ENCODE assay signal across 8 cellular contexts in the genomic region with DNA sequence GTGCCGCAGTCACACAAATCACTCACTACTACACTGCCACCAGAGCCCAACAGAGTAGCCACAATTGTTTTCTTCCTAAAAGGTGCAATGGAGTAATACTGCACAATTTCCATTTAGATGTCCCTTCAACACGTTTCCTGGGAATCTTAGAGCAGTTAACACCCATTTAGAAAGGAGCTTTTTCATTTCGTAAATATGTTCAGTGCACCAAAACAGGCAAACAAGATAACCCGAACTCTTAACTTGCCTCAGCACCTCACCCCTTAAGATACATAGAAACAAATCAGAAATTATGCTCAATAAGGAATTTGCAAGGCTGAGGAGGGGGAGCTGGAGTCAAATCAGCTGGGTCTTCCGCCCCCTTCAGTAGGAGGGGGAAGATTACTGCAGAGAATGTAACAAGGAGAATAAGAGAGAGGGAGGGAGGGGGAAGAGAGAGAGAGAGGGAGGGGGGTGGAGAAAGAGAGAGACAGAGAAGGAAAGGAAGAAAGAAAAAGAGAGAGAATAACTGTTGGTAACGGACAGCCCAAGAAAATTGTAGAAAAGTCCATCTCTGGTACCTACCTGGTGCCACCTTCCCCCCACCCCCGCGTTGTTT.
DNase-seq lines count a peak whose midpoint lies in the region; ATAC-seq, FAIRE-seq and TF ChIP-seq lines count a peak whose summit lies in the region.

No MANE protein-coding gene starts in this region.

- H3K4me2 ChIP-seq in GM12878 (ENCODE audit: control insufficient read depth, insufficient read depth), result peak overlapping the region; percentile 62

- TF ChIP-seq EP300 in GM12878 (IDR thresholded peaks at IDR 0.05; ENCODE audit: borderline replicate concordance in 1 of 2, control insufficient read depth in 1 of 2, low read depth in 2 of 2, low read length in 2 of 2), result no peak

- RAD21 ChIA-PET in GM12878 (lab: Charles Lee; ENCODE audit: unreplicated experiment), result interaction anchor here (0.8 to 13.5 kb wide), 39 partner anchors 8 to 335 kb away, joined by 3 to 394 read pairs (median 7); no protein-coding TSS in a partner anchor

- no peaks in the 10 kb centered on the region for H4K20me1 ChIP-seq in GM12878 (ENCODE audit: control insufficient read depth, insufficient read depth)

- no peaks in the 10 kb centered on the region for H3K27me3 ChIP-seq in GM12878 (replicated peaks in 1 of 2; ENCODE audit: control insufficient read depth in 2 of 2, insufficient read depth in 2 of 2, low read length in 1 of 2)
- H3K27me3 ChIP-seq in left lung, result no peaks in the 10 kb centered on the region
- H3K27me3 ChIP-seq in thyroid gland, result no peaks in the 10 kb centered on the region

- no peaks in the 10 kb centered on the region for H3K36me3 ChIP-seq in GM12878 (ENCODE audit: control insufficient read depth in 2 of 2, insufficient read depth in 2 of 2, low read length in 1 of 2)
- H3K36me3 ChIP-seq in left lung, result no peaks in the 10 kb centered on the region
- H3K36me3 ChIP-seq in thyroid gland, result no peaks in the 10 kb centered on the region

- TF ChIP-seq RAD21 in GM12878 (IDR thresholded peaks at IDR 0.05; ENCODE audit: insufficient read depth, low read depth, low read length), result peak; percentile 41

- TF ChIP-seq POLR2A in GM12878 (IDR thresholded peaks at IDR 0.05; ENCODE audit: low read depth, low read length) (no peak), thyroid gland (IDR thresholded peaks at IDR 0.05) (no peak)

- WGBS in GM12878 (ENCODE audit: insufficient coverage, insufficient replicate concordance, low lambda C conversion rate, missing lambda C conversion rate), result 6% methylated on average over 8 of the region's 8 CpGs
- 30 to 32% methylated on average over 8 of the region's 8 CpGs for WGBS in thyroid gland, 2 donors

- BruUV-seq in GM12878 (replicated peaks; lab: Mats Ljungman, UMichigan), result TSS peak; percentile 15

- in situ Hi-C loops in GM12878 (cut with MboI), result no loop called here

- H3K4me3 ChIP-seq in GM12878, result peak overlapping the region; percentile 56
- H3K4me3 ChIP-seq in left lung, result peak overlapping the region; percentile 54
- peak overlapping the region in 2 of 3 donors; percentile 33 to 38 for H3K4me3 ChIP-seq in thyroid gland (replicated peaks in 1 of 3)

- peak overlapping the region; percentile 46 for H2AFZ ChIP-seq in GM12878 (ENCODE audit: control insufficient read depth, low read depth, low read length)

- SMC1A ChIA-PET in GM12878 (lab: Charles Lee; ENCODE audit: uncharacterized antibody, unreplicated experiment), result interaction anchor here (0.6 to 6.3 kb wide), 38 partner anchors 8 to 1603 kb away, joined by 3 to 384 read pairs (median 9); no protein-coding TSS in a partner anchor

- H3K9ac ChIP-seq in GM12878 (ENCODE audit: control insufficient read depth, insufficient read depth, low read length), result peak overlapping the region; percentile 80

- H3K79me2 ChIP-seq in GM12878 (ENCODE audit: control insufficient read depth, insufficient read depth, low read length), result 0 out of 2 replicates have a peak, but pooled peaks cover 2% of the 10 kb centered on the region

- DNase-seq in Right ventricle myocardium superior (no peak), Right ventricle myocardium inferior (ENCODE audit: missing footprints) (no peak), GM12878 (ENCODE audit: low read depth, low spot score) (no peak), left lung (no peak), thyroid gland (no peak), HTR-8/SVneo (ENCODE audit: insufficient read length, low spot score) (no peak), GM19240 (ENCODE audit: insufficient read length, low spot score) (no peak)

- H3K27ac ChIP-seq in GM12878 (ENCODE audit: control insufficient read depth, insufficient read depth) (peak overlapping the region; percentile 97), left lung (peak overlapping the region; percentile 88 to 93), thyroid gland (peak overlapping the region; percentile 87 to 96 (median 91))

- FAIRE-seq in GM12878 (lab: Jason Lieb, UNC) (no peak), HTR-8/SVneo (lab: Jason Lieb, UNC) (no peak)

- TF ChIP-seq CTCF in GM12878 (IDR thresholded peaks at IDR 0.05 in 2 of 3, conservative IDR thresholded peaks at IDR 0.05 in 1 of 3; ENCODE audit: control insufficient read depth in 2 of 3, extremely low read depth in 1 of 3, insufficient read depth in 1 of 3, low read depth in 3 of 3, low read length in 3 of 3) (peak in 1 of 3 experiments; percentile 13; a peak in 1 of 6 replicates), left lung (IDR thresholded peaks at IDR 0.05) (no peak), thyroid gland (IDR thresholded peaks at IDR 0.05) (no peak)

- intact Hi-C loops in Right ventricle myocardium superior (cut with DNase I) (no loop called here), Right ventricle myocardium inferior (cut with DNase I) (loop anchor here (1.0 to 10.0 kb wide), 3 partner anchors 48 to 321 kb away; no protein-coding TSS in a partner anchor), GM12878 (cut with micrococcal nuclease; ENCODE audit: unreplicated experiment) (loop anchor here (1.0 to 5.0 kb wide), 9 partner anchors 22 to 502 kb away; no protein-coding TSS in a partner anchor), left lung (cut with DNase I) (no loop called here), thyroid gland (cut with DNase I) (loop anchor here (5.0 kb wide), 1 partner anchor 338 kb away; no protein-coding TSS in a partner anchor)

- peaks cover 31% of the 10 kb centered on the region for H3K4me1 ChIP-seq in GM12878 (ENCODE audit: control insufficient read depth, insufficient read depth, low read length)
- peaks cover 10 to 52% of the 10 kb centered on the region in 2 donors for H3K4me1 ChIP-seq in left lung
- H3K4me1 ChIP-seq in thyroid gland, result peaks cover 29 to 35% of the 10 kb centered on the region in 2 donors

- CTCF ChIA-PET in GM12878 (lab: Yijun Ruan, JAX), result interaction anchor here (0.6 to 5.9 kb wide), 32 partner anchors 8 to 502 kb away, joined by 3 to 258 read pairs (median 5); no protein-coding TSS in a partner anchor

- POLR2A ChIA-PET in GM12878 (lab: Charles Lee), result interaction anchor here (0.5 to 3.6 kb wide), 15 partner anchors 8 to 335 kb away, joined by 3 to 20 read pairs (median 4); no protein-coding TSS in a partner anchor

- ATAC-seq in Right ventricle myocardium superior (ENCODE audit: poor library complexity) (peak; percentile 16), Right ventricle myocardium inferior (no peak), GM12878 (peak; percentile 4), left lung (peak; percentile 25), HG02938 (IDR thresholded peaks at IDR 0.05; ENCODE audit: unreplicated experiment) (no peak)

- H3K9me3 ChIP-seq in GM12878 (replicated peaks; ENCODE audit: control insufficient read depth, insufficient read depth, low read length), result no peaks in the 10 kb centered on the region
- H3K9me3 ChIP-seq in left lung, result no peaks in the 10 kb centered on the region
- H3K9me3 ChIP-seq in thyroid gland, result no peaks in the 10 kb centered on the region

TF ChIP-seq in GM12878, 131 proteins besides CTCF, POLR2A, EP300 and RAD21:
- TF ChIP-seq EGR1 (IDR thresholded peaks at IDR 0.05; ENCODE audit: borderline replicate concordance in 1 of 2, low read depth in 2 of 2, low read length in 2 of 2) (peak in 1 of 2 experiments; percentile 46; a peak in 1 of 3 replicates), TCF12 (IDR thresholded peaks at IDR 0.05; ENCODE audit: low read depth, low read length) (no peak), PAX8 (IDR thresholded peaks at IDR 0.05) (0 out of 2 replicates have a peak, but pooled peaks have one; percentile 27), TARDBP (IDR thresholded peaks at IDR 0.05; ENCODE audit: borderline replicate concordance) (no peak), BMI1 (IDR thresholded peaks at IDR 0.05; ENCODE audit: borderline replicate concordance) (0 out of 2 replicates have a peak, but pooled peaks have one; percentile 18), NFXL1 (IDR thresholded peaks at IDR 0.05; ENCODE audit: borderline replicate concordance) (peak; percentile 89), NFYA (IDR thresholded peaks at IDR 0.05; ENCODE audit: borderline replicate concordance, low read depth, low read length) (no peak), SMC3 (IDR thresholded peaks at IDR 0.05; ENCODE audit: borderline replicate concordance, low read length) (peak; percentile 16; the same call in 1 of the 2 replicates), SMARCA5 (IDR thresholded peaks at IDR 0.05) (0 out of 2 replicates have a peak, but pooled peaks have one; percentile 17), FOXK2 (IDR thresholded peaks at IDR 0.05) (peak; percentile 29; the same call in 1 of the 2 replicates)
- TF ChIP-seq, protein P1, sequence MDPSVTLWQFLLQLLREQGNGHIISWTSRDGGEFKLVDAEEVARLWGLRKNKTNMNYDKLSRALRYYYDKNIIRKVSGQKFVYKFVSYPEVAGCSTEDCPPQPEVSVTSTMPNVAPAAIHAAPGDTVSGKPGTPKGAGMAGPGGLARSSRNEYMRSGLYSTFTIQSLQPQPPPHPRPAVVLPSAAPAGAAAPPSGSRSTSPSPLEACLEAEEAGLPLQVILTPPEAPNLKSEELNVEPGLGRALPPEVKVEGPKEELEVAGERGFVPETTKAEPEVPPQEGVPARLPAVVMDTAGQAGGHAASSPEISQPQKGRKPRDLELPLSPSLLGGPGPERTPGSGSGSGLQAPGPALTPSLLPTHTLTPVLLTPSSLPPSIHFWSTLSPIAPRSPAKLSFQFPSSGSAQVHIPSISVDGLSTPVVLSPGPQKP (IDR thresholded peaks at IDR 0.05; ENCODE audit: low read depth, low read length), result no peak
TF ChIP-seq in GM12878: peak in this region for 7.

Comparison
In these comparisons a context has a peak if more than half of its experiments do, and no peak if none do; other contexts are left out.
1. ATAC-seq: peak in Right ventricle myocardium superior (single experiment), GM12878 (single experiment) and left lung (single experiment); none in Right ventricle myocardium inferior (single experiment) and HG02938 (single experiment).
2. intact Hi-C loops: an anchor here in Right ventricle myocardium inferior (1.0 to 10.0 kb wide), GM12878 (1.0 to 5.0 kb wide) and thyroid gland (5.0 kb wide); none called in Right ventricle myocardium superior and left lung.
3. Peak in every context shown above with its lines, with median percentiles within 50 percentile points of each other: H3K27ac ChIP-seq and H3K4me3 ChIP-seq.